Comparison of ENCODE assay signal across 17 cellular contexts in the genomic region with DNA sequence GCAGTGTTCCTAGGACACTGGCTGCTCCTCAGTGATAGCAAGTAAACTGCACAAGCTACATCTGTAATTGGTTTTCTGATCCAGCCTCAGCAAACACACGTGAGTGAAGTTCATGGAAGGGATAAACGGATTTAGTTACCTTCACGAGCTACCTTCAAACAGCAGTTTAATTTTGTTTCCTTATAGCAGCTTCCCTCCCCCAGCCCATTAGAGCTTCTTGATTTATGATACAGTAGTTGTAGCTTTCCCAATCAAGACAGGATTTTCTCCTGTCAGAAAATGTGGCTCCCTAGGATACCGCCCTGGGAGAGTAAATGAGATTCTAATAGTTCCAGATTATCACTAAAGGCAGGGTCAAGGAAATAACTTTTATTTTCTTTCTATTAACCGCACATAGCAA.
A peak's percentile ranks its signal among the peaks of the same experiment; 100 is the strongest.
DNase-seq lines count a peak whose midpoint lies in the region; FAIRE-seq and TF ChIP-seq lines count a peak whose summit lies in the region.
"Had no signal": no experiment of that assay in that cellular context is flagged by ENCODE, and none has a peak within 500 bp of the region (broad histone marks: within the 10 kb centered on the region; RNA-seq: fewer than 3 reads in every experiment).

No MANE protein-coding gene starts in this region.

- POLR2A ChIA-PET in H1 (lab: Charles Lee; ENCODE audit: partially characterized antibody), result no interaction called here

- no peak for TF ChIP-seq POLR2A in H1 (IDR thresholded peaks at IDR 0.05; ENCODE audit: control extremely low read depth in 1 of 2, low read depth in 2 of 2, low read length in 2 of 2)

- no peak overlapping the region for H2BK20ac ChIP-seq in H1 (ENCODE audit: low read length)

- H3K36me3 ChIP-seq in H1 (ENCODE audit: control insufficient read depth in 2 of 4, insufficient read depth in 4 of 4, low read length in 3 of 4), result no peaks in the 10 kb centered on the region
- no peaks in the 10 kb centered on the region for H3K36me3 ChIP-seq in MM.1S (replicated peaks; ENCODE audit: insufficient read depth, low read length)
- no peaks in the 10 kb centered on the region for H3K36me3 ChIP-seq in kidney (ENCODE audit: control insufficient read depth in 1 of 2, insufficient read depth in 2 of 2, low read length in 2 of 2)

- H3K23me2 ChIP-seq in H1 (ENCODE audit: low read depth, low read length), result no peaks in the 10 kb centered on the region

- FAIRE-seq in H1 (lab: Jason Lieb, UNC) (no peak), kidney (lab: Jason Lieb, UNC) (no peak)
- FAIRE-seq: GM12891, HepG2, K562, RCC 7860 had no signal

- H2AFZ ChIP-seq in H1 (ENCODE audit: low read length) (0 out of 2 replicates have a peak overlapping the region, but pooled peaks have one; percentile 40), MM.1S (ENCODE audit: low read length) (no peak overlapping the region)

- CTCF ChIA-PET in H1 (lab: Charles Lee; ENCODE audit: partially characterized antibody), result no interaction called here

- no peak overlapping the region for H2BK120ac ChIP-seq in H1 (replicated peaks; ENCODE audit: low read depth, low read length)

- no peak overlapping the region for H3K9ac ChIP-seq in H1 (replicated peaks in 1 of 4; ENCODE audit: extremely low read depth in 1 of 4, low read depth in 3 of 4, low read length in 3 of 4)
- no peak overlapping the region for H3K9ac ChIP-seq in MM.1S (ENCODE audit: low read length)
- H3K9ac ChIP-seq in kidney (ENCODE audit: low read length in 2 of 2), result no peak overlapping the region

- H4K5ac ChIP-seq in H1 (ENCODE audit: insufficient read length, low read depth, low read length), result no peak overlapping the region

- no peak overlapping the region for H2BK15ac ChIP-seq in H1 (ENCODE audit: low read length)

- TF ChIP-seq EP300 in H1 (IDR thresholded peaks at IDR 0.05; ENCODE audit: borderline replicate concordance in 1 of 2, low read depth in 2 of 2, low read length in 2 of 2), result no peak

- H3K27ac ChIP-seq in H1 (ENCODE audit: low read depth, low read length) (no peak overlapping the region), MM.1S (ENCODE audit: low read length) (no peak overlapping the region), kidney (ENCODE audit: low read depth in 2 of 2, low read length in 2 of 2) (no peak overlapping the region)
- H3K27ac ChIP-seq: HL-60 had no signal

- 96% methylated on average over 5 of the region's 5 CpGs; no CpG with 5 or more reads in 1 of the 2 experiments for WGBS in H1 (ENCODE audit: extremely low coverage in 1 of 2, insufficient coverage in 1 of 2, insufficient read length in 1 of 2, insufficient replicate concordance in 2 of 2, low coverage in 1 of 2, low lambda C conversion rate in 2 of 2, missing lambda C conversion rate in 1 of 2), 2 experiments

- H3K4me3 ChIP-seq in H1 (ENCODE audit: extremely low read depth in 1 of 4, insufficient read depth in 2 of 4, low read depth in 3 of 4, low read length in 4 of 4), result no peak overlapping the region
- no peak overlapping the region for H3K4me3 ChIP-seq in MM.1S (ENCODE audit: low read length)
- no peak overlapping the region for H3K4me3 ChIP-seq in kidney (ENCODE audit: low read length in 2 of 2)
- H3K4me3 ChIP-seq: K562 had no signal

- H3K79me1 ChIP-seq in H1 (ENCODE audit: low read depth, low read length), result no peaks in the 10 kb centered on the region

- no peaks in the 10 kb centered on the region for H3K4me1 ChIP-seq in H1 (replicated peaks in 1 of 4; ENCODE audit: control insufficient read depth in 3 of 4, insufficient read depth in 4 of 4, low read length in 3 of 4)
- H3K4me1 ChIP-seq in MM.1S (ENCODE audit: low read length), result no peaks in the 10 kb centered on the region
- no peaks in the 10 kb centered on the region for H3K4me1 ChIP-seq in kidney (ENCODE audit: control insufficient read depth in 1 of 2, insufficient read depth in 1 of 2, low read depth in 1 of 2, low read length in 2 of 2)

- H3K4ac ChIP-seq in H1 (replicated peaks; ENCODE audit: insufficient read length, low read depth, low read length), result no peak overlapping the region

- no peaks in the 10 kb centered on the region for H3K9me3 ChIP-seq in H1 (ENCODE audit: insufficient read depth in 2 of 2, low read depth in 1 of 2, low read length in 1 of 2)
- no peaks in the 10 kb centered on the region for H3K9me3 ChIP-seq in MM.1S (replicated peaks; ENCODE audit: insufficient read depth, low read length)
- no peaks in the 10 kb centered on the region for H3K9me3 ChIP-seq in kidney (ENCODE audit: control insufficient read depth in 1 of 2, low read length in 2 of 2)

- intact Hi-C loops in kidney (cut with DNase I), result no loop called here

- H2BK12ac ChIP-seq in H1 (ENCODE audit: low read depth, low read length), result no peak overlapping the region

- H3K4me2 ChIP-seq in H1 (ENCODE audit: insufficient read depth in 1 of 2, low read depth in 2 of 2, low read length in 2 of 2) (no peak overlapping the region), MM.1S (ENCODE audit: low read depth, low read length) (no peak overlapping the region)

- no peak overlapping the region for H4K8ac ChIP-seq in H1 (ENCODE audit: extremely low read depth, insufficient read depth, low read length)

- H3F3A ChIP-seq in MM.1S (ENCODE audit: insufficient read depth, low read length), result no peaks in the 10 kb centered on the region

- no peak for TF ChIP-seq RAD21 in H1 (IDR thresholded peaks at IDR 0.05 in 1 of 2, conservative IDR thresholded peaks at IDR 0.05 in 1 of 2; ENCODE audit: low read depth in 2 of 2, low read length in 2 of 2)

- DNase-seq in DMS53 (lab: John Stamatoyannopoulos, UW), result peak; percentile 59
- peak; percentile 49 for DNase-seq in NCI-H1092 treated with DMSO at 0.1 percent for 48 hours (lab: John Stamatoyannopoulos, UW)
- peak; percentile 44 for DNase-seq in NCI-H510A (lab: John Stamatoyannopoulos, UW)
- DNase-seq in H1 (ENCODE audit: low read depth in 1 of 2, low spot score in 2 of 2), result no peak
- no peak for DNase-seq in pons (ENCODE audit: low spot score)
- DNase-seq in MM.1S, result no peak
- no peak for DNase-seq in KG1 (lab: John Stamatoyannopoulos, UW)
- DNase-seq in kidney, result no peak
- DNase-seq: CD4-positive, CD25-positive, alpha-beta regulatory T cell; NCI-H1436 treated with DMSO at 0.1 percent for 48 hours; NCI-H1930; OCI-M1 had no signal

- H3K79me2 ChIP-seq in H1 (ENCODE audit: control insufficient read depth in 1 of 2, insufficient read depth in 2 of 2, low read length in 2 of 2), result no peaks in the 10 kb centered on the region
- no peaks in the 10 kb centered on the region for H3K79me2 ChIP-seq in MM.1S (ENCODE audit: low read length)

- no peak overlapping the region for H3K56ac ChIP-seq in H1 (replicated peaks; ENCODE audit: insufficient read length, low read depth, low read length)

- H3K18ac ChIP-seq in H1 (ENCODE audit: extremely low read depth, low read length), result no peak overlapping the region

- no peak overlapping the region for H3K14ac ChIP-seq in H1 (ENCODE audit: insufficient read length)

- TF ChIP-seq CTCF in H1 (IDR thresholded peaks at IDR 0.05; ENCODE audit: control extremely low read depth in 1 of 3, insufficient read depth in 1 of 3, low read depth in 1 of 3, low read length in 3 of 3) (no peak), MM.1S (IDR thresholded peaks at IDR 0.05; ENCODE audit: low read length) (no peak), kidney (IDR thresholded peaks at IDR 0.05; ENCODE audit: borderline replicate concordance, extremely low read depth, insufficient read depth) (no peak)

- H3K9me2 ChIP-seq in MM.1S (replicated peaks; ENCODE audit: insufficient read depth, low read length), result no peaks in the 10 kb centered on the region

- H4K91ac ChIP-seq in H1 (replicated peaks; ENCODE audit: insufficient read length, low read length), result no peak overlapping the region

- H3K27me3 ChIP-seq in H1 (replicated peaks in 1 of 4; ENCODE audit: control insufficient read depth in 3 of 4, extremely low read depth in 1 of 4, insufficient read depth in 3 of 4, low read length in 3 of 4) (no peaks in the 10 kb centered on the region), MM.1S (replicated peaks; ENCODE audit: insufficient read depth, low read length) (no peaks in the 10 kb centered on the region)

- H2AK5ac ChIP-seq in H1 (ENCODE audit: low read depth, low read length), result no peak overlapping the region

- H4K20me1 ChIP-seq in H1 (replicated peaks in 1 of 2; ENCODE audit: control insufficient read depth in 1 of 2, insufficient read depth in 2 of 2, low read length in 2 of 2) (no peaks in the 10 kb centered on the region), MM.1S (ENCODE audit: insufficient read depth, low read length) (no peaks in the 10 kb centered on the region)

- no peak overlapping the region for H2BK5ac ChIP-seq in H1 (ENCODE audit: low read depth, low read length)

- H3K23ac ChIP-seq in H1 (ENCODE audit: insufficient read length), result no peak overlapping the region

TF ChIP-seq in H1, 55 proteins besides CTCF, POLR2A, EP300 and RAD21:
- TF ChIP-seq BCL11A (IDR thresholded peaks at IDR 0.05; ENCODE audit: low read depth in 2 of 2, low read length in 2 of 2), result no peak
- TF ChIP-seq CEBPB (IDR thresholded peaks at IDR 0.05; ENCODE audit: low read depth, low read length), result no peak
- no peak for TF ChIP-seq SIX5 (IDR thresholded peaks at IDR 0.05; ENCODE audit: low read depth, low read length)
- TF ChIP-seq MAX (IDR thresholded peaks at IDR 0.05), result no peak
- no peak for TF ChIP-seq BRCA1 (IDR thresholded peaks at IDR 0.05; ENCODE audit: low read depth, low read length)
- no peak for TF ChIP-seq SP4 (IDR thresholded peaks at IDR 0.05; ENCODE audit: low read length)
- TF ChIP-seq KDM4A (IDR thresholded peaks at IDR 0.05; ENCODE audit: low read depth, low read length, severe bottlenecking), result no peak
- no peak for TF ChIP-seq RFX5 (IDR thresholded peaks at IDR 0.05; ENCODE audit: borderline replicate concordance, low read depth, low read length)
- no peak for TF ChIP-seq CTBP2 (IDR thresholded peaks at IDR 0.05; ENCODE audit: borderline replicate concordance, insufficient read depth, insufficient read length, low read length)
- TF ChIP-seq, protein P1, sequence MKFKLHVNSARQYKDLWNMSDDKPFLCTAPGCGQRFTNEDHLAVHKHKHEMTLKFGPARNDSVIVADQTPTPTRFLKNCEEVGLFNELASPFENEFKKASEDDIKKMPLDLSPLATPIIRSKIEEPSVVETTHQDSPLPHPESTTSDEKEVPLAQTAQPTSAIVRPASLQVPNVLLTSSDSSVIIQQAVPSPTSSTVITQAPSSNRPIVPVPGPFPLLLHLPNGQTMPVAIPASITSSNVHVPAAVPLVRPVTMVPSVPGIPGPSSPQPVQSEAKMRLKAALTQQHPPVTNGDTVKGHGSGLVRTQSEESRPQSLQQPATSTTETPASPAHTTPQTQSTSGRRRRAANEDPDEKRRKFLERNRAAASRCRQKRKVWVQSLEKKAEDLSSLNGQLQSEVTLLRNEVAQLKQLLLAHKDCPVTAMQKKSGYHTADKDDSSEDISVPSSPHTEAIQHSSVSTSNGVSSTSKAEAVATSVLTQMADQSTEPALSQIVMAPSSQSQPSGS (IDR thresholded peaks at IDR 0.05; ENCODE audit: low read length), result no peak

Comparison
In these comparisons a context has a peak if more than half of its experiments do, and no peak if none do; other contexts are left out.
1. DNase-seq: peak in DMS53 (single experiment), NCI-H1092 treated with DMSO at 0.1 percent for 48 hours (single experiment) and NCI-H510A (single experiment); none in H1 (0 of 2), pons (single experiment), MM.1S (single experiment), KG1 (single experiment) and kidney (single experiment).